29 cellular contexts compared by ENCODE assay signal in genomic region chr7:31019509-31019908, GRCh38. TPM values are rescaled to one million over a fixed set of nuclear protein-coding genes. Genes with fewer than 3 reads are reported as not detected.
A peak's percentile ranks its signal among the peaks of the same experiment; 100 is the strongest.
DNase-seq lines count a peak whose midpoint lies in the region; ATAC-seq and TF ChIP-seq lines count a peak whose summit lies in the region.
"Had no signal": no experiment of that assay in that cellular context is flagged by ENCODE, and none has a peak within 500 bp of the region (broad histone marks: within the 10 kb centered on the region; RNA-seq: fewer than 3 reads in every experiment).

No MANE protein-coding gene starts in this region.

- H3K4me1 Mint-ChIP-seq in activated T-helper 17 cell treated with anti-CD3 and anti-CD28 coated beads, Interleukin-2, amount 50 U/mL, for 72 hours: peaks cover 7% of the 10 kb centered on the region
- H3K4me1 Mint-ChIP-seq: IgD-negative memory B cell had no signal

- 0 out of 2 replicates have a peak overlapping the region, but pooled peaks have one; percentile 12 for H3K4me2 ChIP-seq in BLaER1
- H3K4me2 ChIP-seq: PC-9 had no signal

- no peak for ATAC-seq in activated T-helper 17 cell treated with anti-CD3 and anti-CD28 coated beads, Interleukin-2, amount 50 U/mL, for 72 hours (replicated peaks)
- no peak for ATAC-seq in HG02642 (IDR thresholded peaks at IDR 0.05; ENCODE audit: poor library complexity, unreplicated experiment)
- no peak for ATAC-seq in HG02840 (IDR thresholded peaks at IDR 0.05; ENCODE audit: low FRiP score, unreplicated experiment)
- no peak for ATAC-seq in upper lobe of left lung (ENCODE audit: low FRiP score in 2 of 2)
- ATAC-seq: CD8-positive, alpha-beta T cell; Right ventricle myocardium inferior; SK-N-SH treated with all-trans-retinoic acid at 6 μM for 48 hours had no signal

- no peaks in the 10 kb centered on the region for H3K36me3 Mint-ChIP-seq in activated T-helper 17 cell treated with anti-CD3 and anti-CD28 coated beads, Interleukin-2, amount 50 U/mL, for 72 hours (ENCODE audit: low read depth)
- H3K36me3 Mint-ChIP-seq: CD8-positive, alpha-beta T cell; IgD-negative memory B cell had no signal

- no peak overlapping the region for H3K9ac ChIP-seq in BLaER1

- H3K9me3 ChIP-seq in BLaER1 (no peaks in the 10 kb centered on the region), upper lobe of left lung (no peaks in the 10 kb centered on the region)
- H3K9me3 ChIP-seq: SJCRH30 had no signal

- no peaks in the 10 kb centered on the region for H3K36me3 ChIP-seq in BLaER1
- no peaks in the 10 kb centered on the region for H3K36me3 ChIP-seq in upper lobe of left lung
- H3K36me3 ChIP-seq: SJCRH30 had no signal

- WGBS in upper lobe of left lung, 2 donors: 67 to 71% methylated on average over 1 of the region's 1 CpG

- no peaks in the 10 kb centered on the region for H3K27me3 ChIP-seq in BLaER1
- no peaks in the 10 kb centered on the region for H3K27me3 ChIP-seq in upper lobe of left lung
- H3K27me3 ChIP-seq: SJCRH30 had no signal

- H4K20me1 ChIP-seq in BLaER1: no peaks in the 10 kb centered on the region

- H3K27ac Mint-ChIP-seq in activated T-helper 17 cell treated with anti-CD3 and anti-CD28 coated beads, Interleukin-2, amount 50 U/mL, for 72 hours: peak overlapping the region; percentile 16
- H3K27ac Mint-ChIP-seq: CD8-positive, alpha-beta T cell had no signal

- H3K4me3 Mint-ChIP-seq in activated T-helper 17 cell treated with anti-CD3 and anti-CD28 coated beads, Interleukin-2, amount 50 U/mL, for 72 hours: no peak overlapping the region
- H3K4me3 Mint-ChIP-seq: CD8-positive, alpha-beta T cell had no signal

- no peak for TF ChIP-seq EP300 in upper lobe of left lung (IDR thresholded peaks at IDR 0.05)

- TF ChIP-seq CTCF in upper lobe of left lung (IDR thresholded peaks at IDR 0.05): no peak

- H3K27me3 Mint-ChIP-seq in activated T-helper 17 cell treated with anti-CD3 and anti-CD28 coated beads, Interleukin-2, amount 50 U/mL, for 72 hours: peaks cover 4% of the 10 kb centered on the region

- no peak overlapping the region for H3K4me3 ChIP-seq in BLaER1
- no peak overlapping the region for H3K4me3 ChIP-seq in Jurkat, Clone E6-1 (ENCODE audit: low read length)
- H3K4me3 ChIP-seq in upper lobe of left lung: no peak overlapping the region
- H3K4me3 ChIP-seq: PC-9, SJCRH30 had no signal

- no peaks in the 10 kb centered on the region for H3K9me3 Mint-ChIP-seq in activated T-helper 17 cell treated with anti-CD3 and anti-CD28 coated beads, Interleukin-2, amount 50 U/mL, for 72 hours

- DNase-seq in SKM-1 treated with dmso at 0.1 percent for 144 hours (lab: John Stamatoyannopoulos, UW; ENCODE audit: unreplicated experiment): peak; percentile 44
- DNase-seq in SKM-1 (lab: John Stamatoyannopoulos, UW; ENCODE audit: unreplicated experiment): no peak
- peak; percentile 10 for DNase-seq in Jurkat, Clone E6-1 (ENCODE audit: low read depth, low spot score)
- DNase-seq in upper lobe of left lung: no peak
- DNase-seq: ACHN; CD8-positive, alpha-beta T cell; DMS 273 treated with DMSO at 0.1 percent for 48 hours; DMS79; GDM1; Karpas-422; NCI-H1105; NCI-H146; NCI-H1930; NCI-H2107; NCI-H524; NCI-H748 treated with DMSO at 0.1 percent for 48 hours; PC-9; SJCRH30 had no signal

- H3K27ac ChIP-seq in BLaER1 (no peak overlapping the region), upper lobe of left lung (no peak overlapping the region)
- H3K27ac ChIP-seq: HL-60, PC-9, SJCRH30 had no signal

- H3K4me1 ChIP-seq in BLaER1 (peaks cover 15% of the 10 kb centered on the region), upper lobe of left lung (no peaks in the 10 kb centered on the region)
- H3K4me1 ChIP-seq: SJCRH30 had no signal

- TF ChIP-seq POLR2A in upper lobe of left lung (IDR thresholded peaks at IDR 0.05): no peak

RNA-seq across cellular contexts. Expression of gene ADCYAP1R1, which starts 32.6 kb away (rescaled TPM):
- polyA plus RNA-seq in Jurkat, Clone E6-1 (2012; ENCODE audit: insufficient read depth, insufficient read length): not detected
- total RNA-seq in activated T-helper 17 cell treated with anti-CD3 and anti-CD28 coated beads, Interleukin-2, amount 50 U/mL, for 72 hours: not detected
- total RNA-seq in upper lobe of left lung: 1 to 10 TPM in 1 of 6 donors, under 1 TPM in 5; under 0.01 to 1.3 (median 0.13) TPM
- total RNA-seq: CD8-positive, alpha-beta T cell; PC-9; RPMI7951; SJCRH30 had no signal
- polyA plus RNA-seq: BJ, IgD-negative memory B cell had no signal

RNA-seq across cellular contexts. Expression of gene GHRHR, which starts 55.8 kb away (rescaled TPM):
- polyA plus RNA-seq in Jurkat, Clone E6-1 (2012; ENCODE audit: insufficient read depth, insufficient read length): not detected
- total RNA-seq in activated T-helper 17 cell treated with anti-CD3 and anti-CD28 coated beads, Interleukin-2, amount 50 U/mL, for 72 hours: not detected
- 1 to 10 TPM in 2 of 6 donors, under 1 TPM in 2, not detected in 2; 0.67 to 3.1 (median 1.1) TPM for total RNA-seq in upper lobe of left lung
- total RNA-seq: CD8-positive, alpha-beta T cell; H4; PC-9; Right ventricle myocardium inferior; RPMI7951; SJCRH30 had no signal
- polyA plus RNA-seq: BJ, IgD-negative memory B cell had no signal

Comparison
In these comparisons a context has a peak if more than half of its experiments do, and no peak if none do; other contexts are left out.
1. DNase-seq: peak in SKM-1 treated with dmso at 0.1 percent for 144 hours (single experiment) and Jurkat, Clone E6-1 (single experiment); none in SKM-1 (single experiment) and upper lobe of left lung (0 of 2).